Comparison of ENCODE assay signal across 13 cellular contexts in the genomic region with DNA sequence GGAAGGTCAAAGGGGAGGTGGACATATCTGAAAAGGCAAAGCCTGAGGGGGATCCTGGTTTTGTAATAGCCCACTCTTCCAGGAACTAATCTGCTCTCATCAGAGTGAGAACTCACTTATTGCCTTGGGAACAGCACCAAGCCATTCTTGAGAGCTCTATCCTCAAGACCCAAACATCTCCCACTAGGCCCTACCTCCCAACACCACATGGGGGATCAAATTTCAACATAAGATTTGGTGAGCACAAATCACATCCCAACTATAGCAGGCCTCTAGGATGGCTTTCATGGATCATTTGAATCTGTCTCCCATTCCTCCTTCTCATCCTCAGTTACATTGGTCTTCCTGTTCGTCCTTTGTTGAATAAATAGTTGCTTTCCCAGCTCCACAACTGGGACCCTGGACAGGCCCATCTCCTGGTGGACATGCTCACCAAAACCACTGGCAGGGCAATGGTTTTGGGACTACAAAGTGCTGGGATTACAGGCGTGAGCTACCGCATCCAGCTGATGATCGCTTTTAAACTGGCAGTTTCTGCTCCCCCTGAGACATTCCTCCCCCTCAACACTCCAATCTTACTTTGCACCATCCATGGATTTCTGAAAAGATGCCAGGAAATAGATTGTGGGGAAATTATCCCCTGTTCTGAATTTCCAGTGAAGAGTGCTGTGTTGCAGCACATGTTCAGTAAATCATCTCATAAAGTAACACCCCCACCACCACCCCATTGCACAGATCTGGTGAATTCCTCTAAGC. TPM values are rescaled to one million over a fixed set of nuclear protein-coding genes. Genes with fewer than 3 reads are reported as not detected.
DNase-seq lines count a peak whose midpoint lies in the region; ATAC-seq and TF ChIP-seq lines count a peak whose summit lies in the region.
"Had no signal": no experiment of that assay in that cellular context is flagged by ENCODE, and none has a peak within 500 bp of the region (broad histone marks: within the 10 kb centered on the region; RNA-seq: fewer than 3 reads in every experiment).

No MANE protein-coding gene starts in this region.

- H3K4me3 ChIP-seq in brain microvascular endothelial cell (ENCODE audit: low read depth, low read length), result no peak overlapping the region
- H3K4me3 ChIP-seq in thoracic aorta, result no peak overlapping the region
- no peak overlapping the region for H3K4me3 ChIP-seq in MM.1S (ENCODE audit: low read length)
- H3K4me3 ChIP-seq: pancreas had no signal

- peaks cover 15% of the 10 kb centered on the region for H3F3A ChIP-seq in MM.1S (ENCODE audit: insufficient read depth, low read length)

- peaks cover 3% of the 10 kb centered on the region for H3K36me3 Mint-ChIP-seq in endothelial cell (ENCODE audit: low read depth, unreplicated experiment)
- H3K36me3 Mint-ChIP-seq in WTC11, result no peaks in the 10 kb centered on the region

- no peaks in the 10 kb centered on the region for H3K79me2 ChIP-seq in MM.1S (ENCODE audit: low read length)

- no peaks in the 10 kb centered on the region for H3K27me3 ChIP-seq in brain microvascular endothelial cell (replicated peaks)
- no peaks in the 10 kb centered on the region for H3K27me3 ChIP-seq in thoracic aorta (replicated peaks; ENCODE audit: insufficient read depth)
- H3K27me3 ChIP-seq in MM.1S (replicated peaks; ENCODE audit: insufficient read depth, low read length), result peaks cover 79% of the 10 kb centered on the region
- H3K27me3 ChIP-seq: foreskin keratinocyte, pancreas had no signal

- CTCF ChIA-PET in WTC11 (lab: Charles Lee), result interaction anchor here (0.6 to 1.1 kb wide), 2 partner anchors 216 to 398 kb away, joined by 3 read pairs; no protein-coding TSS in a partner anchor

- H3K4me3 Mint-ChIP-seq in endothelial cell (ENCODE audit: unreplicated experiment) (no peak overlapping the region), WTC11 (no peak overlapping the region)
- H3K4me3 Mint-ChIP-seq: activated CD8-positive, alpha-beta T cell treated with anti-CD3 and anti-CD28 coated beads, Interleukin-2, amount 10 ng/mL, durations not matched to agents 7 days and 5 days had no signal

- H3K9ac ChIP-seq in MM.1S (ENCODE audit: low read length), result no peak overlapping the region

- H3K27ac Mint-ChIP-seq in endothelial cell (ENCODE audit: unreplicated experiment) (no peak overlapping the region), WTC11 (no peak overlapping the region)
- H3K27ac Mint-ChIP-seq: activated CD8-positive, alpha-beta T cell treated with anti-CD3 and anti-CD28 coated beads, Interleukin-2, amount 10 ng/mL, durations not matched to agents 7 days and 5 days had no signal

- H3K36me3 ChIP-seq in brain microvascular endothelial cell (replicated peaks) (no peaks in the 10 kb centered on the region), thoracic aorta (no peaks in the 10 kb centered on the region), MM.1S (replicated peaks; ENCODE audit: insufficient read depth, low read length) (no peaks in the 10 kb centered on the region)
- H3K36me3 ChIP-seq: pancreas had no signal

- H3K4me1 ChIP-seq in thoracic aorta (ENCODE audit: control insufficient read depth in 1 of 2, low read depth in 2 of 2) (peaks cover 0 to 27% of the 10 kb centered on the region in 2 donors), MM.1S (ENCODE audit: low read length) (peaks cover 10% of the 10 kb centered on the region)

- peak overlapping the region; percentile 92 for H3K27ac ChIP-seq in brain microvascular endothelial cell
- H3K27ac ChIP-seq in thoracic aorta, result no peak overlapping the region
- no peak overlapping the region for H3K27ac ChIP-seq in MM.1S (ENCODE audit: low read length)
- H3K27ac ChIP-seq: foreskin keratinocyte had no signal

- ATAC-seq in thoracic aorta (ENCODE audit: insufficient number of reproducible peaks, low FRiP score, low read depth) (peak; percentile 8), WTC11 (no peak)
- ATAC-seq: activated CD8-positive, alpha-beta T cell treated with anti-CD3 and anti-CD28 coated beads, Interleukin-2, amount 10 ng/mL, durations not matched to agents 7 days and 5 days had no signal

- DNase-seq in LHCN-M2 (ENCODE audit: low read depth), result peak; percentile 13
- DNase-seq in brain microvascular endothelial cell, result no peak
- DNase-seq in myocyte (ENCODE audit: low read depth), result peak; percentile 24
- DNase-seq in thoracic aorta (ENCODE audit: low spot score), result no peak
- DNase-seq in endothelial cell (ENCODE audit: low spot score), result no peak
- DNase-seq in NCI-H446 treated with DMSO at 0.1 percent for 48 hours (lab: John Stamatoyannopoulos, UW), result no peak
- DNase-seq in WTC11 (ENCODE audit: low spot score), result no peak
- no peak for DNase-seq in MM.1S
- DNase-seq: activated CD8-positive, alpha-beta T cell treated with anti-CD3 and anti-CD28 coated beads, Interleukin-2, amount 10 ng/mL, durations not matched to agents 7 days and 5 days; cortex of kidney; NCI-H345 had no signal

- in situ Hi-C loops in brain microvascular endothelial cell (cut with HindIII; ENCODE audit: low pct_ligation_motif_present, low sequenced_read_pairs), result no loop called here

- H3K4me1 Mint-ChIP-seq in endothelial cell (ENCODE audit: unreplicated experiment) (no peaks in the 10 kb centered on the region), WTC11 (peaks cover 8% of the 10 kb centered on the region)

- H3K27me3 Mint-ChIP-seq in endothelial cell (ENCODE audit: unreplicated experiment) (peaks cover 9% of the 10 kb centered on the region), WTC11 (ENCODE audit: low read depth) (no peaks in the 10 kb centered on the region)

- peaks cover 6% of the 10 kb centered on the region for H4K20me1 ChIP-seq in MM.1S (ENCODE audit: insufficient read depth, low read length)

- no peak overlapping the region for H2AFZ ChIP-seq in MM.1S (ENCODE audit: low read length)

- H3K9me3 Mint-ChIP-seq in endothelial cell (ENCODE audit: unreplicated experiment) (no peaks in the 10 kb centered on the region), WTC11 (peaks cover 17% of the 10 kb centered on the region)

- TF ChIP-seq CTCF in brain microvascular endothelial cell (IDR thresholded peaks at IDR 0.05; ENCODE audit: low read depth, low read length, missing control alignments), result no peak
- no peak for TF ChIP-seq CTCF in thoracic aorta (IDR thresholded peaks at IDR 0.05)
- no peak for TF ChIP-seq CTCF in endothelial cell (IDR thresholded peaks at IDR 0.05; ENCODE audit: unreplicated experiment)
- no peak for TF ChIP-seq CTCF in WTC11 (IDR thresholded peaks at IDR 0.05)
- no peak for TF ChIP-seq CTCF in MM.1S (IDR thresholded peaks at IDR 0.05; ENCODE audit: low read length)

- H3K9me2 ChIP-seq in MM.1S (replicated peaks; ENCODE audit: insufficient read depth, low read length), result no peaks in the 10 kb centered on the region

- POLR2A ChIA-PET in WTC11 (lab: Charles Lee), result no interaction called here

- H3K9me3 ChIP-seq in thoracic aorta (no peaks in the 10 kb centered on the region), MM.1S (replicated peaks; ENCODE audit: insufficient read depth, low read length) (no peaks in the 10 kb centered on the region)
- H3K9me3 ChIP-seq: pancreas had no signal

- no peak overlapping the region for H3K4me2 ChIP-seq in MM.1S (ENCODE audit: low read depth, low read length)

TF ChIP-seq in WTC11, 78 proteins besides CTCF, POLR2A, EP300 and RAD21:
- no peak for TF ChIP-seq ATF6 (CRISPR knock-in tag; IDR thresholded peaks at IDR 0.05)

RNA-seq across cellular contexts. Expression of gene MCFD2, which starts 42.6 kb away (rescaled TPM):
- total RNA-seq in LHCN-M2 (2014; rRNA removed) (219 and 228 TPM in 2 replicates), myocyte (51.8 and 66.7 TPM in 2 replicates), thoracic aorta (100 to 1,000 TPM in 1 of 2 donors, 10 to 100 TPM in 1; 79.9 to 127 TPM), endothelial cell (ENCODE audit: unreplicated experiment) (121 TPM), WTC11 (2021) (61.7 to 68.1 TPM (median 62.0 TPM) in 3 replicates)
- polyA plus RNA-seq in LHCN-M2 (2012), result 85.9 TPM
- 63.8 TPM for polyA plus RNA-seq in myocyte (2012)

Comparison
In these comparisons a context has a peak if more than half of its experiments do, and no peak if none do; other contexts are left out.
1. DNase-seq: peak in LHCN-M2 (single experiment) and myocyte (single experiment); none in brain microvascular endothelial cell (single experiment), thoracic aorta (single experiment), endothelial cell (single experiment), NCI-H446 treated with DMSO at 0.1 percent for 48 hours (single experiment), WTC11 (single experiment) and MM.1S (single experiment).